ENCODE assay signal across 21 cellular contexts in the genomic region with DNA sequence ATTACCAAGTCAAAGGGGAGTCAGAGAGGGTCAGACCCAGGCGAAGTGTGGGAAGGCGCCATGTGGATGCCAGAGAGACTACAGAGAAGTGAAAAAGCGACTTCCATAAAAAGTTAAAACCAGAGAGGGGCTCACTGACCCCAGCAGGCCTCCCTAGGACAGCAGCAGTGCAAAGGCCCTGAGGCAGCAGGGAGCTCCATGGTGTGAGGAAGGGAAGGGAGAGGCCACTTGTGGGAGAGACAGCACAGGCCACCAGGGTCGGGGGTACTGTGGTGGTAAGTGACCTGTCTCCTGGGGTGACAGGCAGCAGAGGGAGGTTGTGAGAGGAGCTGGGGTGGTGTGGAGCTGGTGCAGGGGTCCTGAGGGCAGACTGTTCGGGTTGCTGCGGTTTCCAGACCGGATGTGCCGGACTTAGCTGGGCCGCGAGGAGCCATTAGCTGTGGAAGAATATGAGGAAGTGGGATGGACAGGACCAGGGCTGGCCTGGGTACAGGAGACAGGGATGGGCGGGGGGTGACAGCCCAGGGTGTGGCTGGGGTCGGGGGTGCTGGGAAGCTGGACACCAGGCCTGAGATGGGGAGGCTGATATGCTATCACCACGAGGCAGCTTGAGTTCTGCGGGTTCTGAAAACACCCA. TPM values are rescaled to one million over a fixed set of nuclear protein-coding genes. Genes with fewer than 3 reads are reported as not detected.
DNase-seq lines count a peak whose midpoint lies in the region; ATAC-seq and TF ChIP-seq lines count a peak whose summit lies in the region.
"Had no signal": no experiment of that assay in that cellular context is flagged by ENCODE, and none has a peak within 500 bp of the region (broad histone marks: within the 10 kb centered on the region; RNA-seq: fewer than 3 reads in every experiment).

No MANE protein-coding gene starts in this region.

- H3K9me3 ChIP-seq in HEK293 (ENCODE audit: control insufficient read depth, insufficient read depth, low read depth, low read length) (no peaks in the 10 kb centered on the region), osteoblast (ENCODE audit: low read depth, low read length) (no peaks in the 10 kb centered on the region)
- H3K9me3 ChIP-seq: gastrocnemius medialis, thyroid gland had no signal

- no peak for ATAC-seq in effector memory CD8-positive, alpha-beta T cell (replicated peaks)
- ATAC-seq in WTC11: no peak
- ATAC-seq: activated CD8-positive, alpha-beta T cell treated with anti-CD3 and anti-CD28 coated beads for 36 hours; gastrocnemius medialis; right cardiac atrium had no signal

- no peak for DNase-seq in activated naive CD4-positive, alpha-beta T cell treated with anti-CD3 and anti-CD28 coated beads, Interleukin-2, amount 10 ng/mL, durations not matched to agents 7 days and 5 days
- no peak for DNase-seq in activated naive CD4-positive, alpha-beta T cell treated with Interleukin-2 at 50 U/mL for 16 hours
- DNase-seq in effector memory CD8-positive, alpha-beta T cell: no peak
- DNase-seq in osteoblast (ENCODE audit: insufficient read length, low spot score, missing footprints): peak; percentile 59
- no peak for DNase-seq in WTC11 (ENCODE audit: low spot score)
- no peak for DNase-seq in NCI-H1092 (lab: John Stamatoyannopoulos, UW)
- no peak for DNase-seq in SW 1271 (lab: John Stamatoyannopoulos, UW)
- DNase-seq: activated CD8-positive, alpha-beta T cell treated with anti-CD3 and anti-CD28 coated beads for 36 hours; amygdala; caudate nucleus; dorsolateral prefrontal cortex; gastrocnemius medialis; NCI-H187; NCI-H82; nucleus accumbens; PC-3; right cardiac atrium; thyroid gland had no signal

- H3K27me3 ChIP-seq in osteoblast (ENCODE audit: insufficient read depth, low read length): no peaks in the 10 kb centered on the region
- H3K27me3 ChIP-seq: dorsolateral prefrontal cortex, gastrocnemius medialis, thyroid gland had no signal

- peaks cover 6% of the 10 kb centered on the region for H3K79me2 ChIP-seq in osteoblast (ENCODE audit: insufficient read depth, low read length)

- H2AFZ ChIP-seq in osteoblast (ENCODE audit: low read length): no peak overlapping the region

- no peaks in the 10 kb centered on the region for H3K27me3 Mint-ChIP-seq in activated naive CD4-positive, alpha-beta T cell treated with anti-CD3 and anti-CD28 coated beads, Interleukin-2, amount 10 ng/mL, durations not matched to agents 7 days and 5 days
- no peaks in the 10 kb centered on the region for H3K27me3 Mint-ChIP-seq in effector memory CD8-positive, alpha-beta T cell
- H3K27me3 Mint-ChIP-seq in WTC11 (ENCODE audit: low read depth): no peaks in the 10 kb centered on the region
- H3K27me3 Mint-ChIP-seq: activated CD8-positive, alpha-beta T cell treated with anti-CD3 and anti-CD28 coated beads for 36 hours had no signal

- TF ChIP-seq CTCF in HEK293 (tag by site-specific recombination; IDR thresholded peaks at IDR 0.05) (no peak), osteoblast (IDR thresholded peaks at IDR 0.05; ENCODE audit: extremely low read depth, low read depth, low read length) (no peak), WTC11 (IDR thresholded peaks at IDR 0.05) (no peak)

- POLR2A ChIA-PET in HEK293 (lab: Yijun Ruan, JAX) (interaction anchor here (0.6 to 1.6 kb wide), 4 partner anchors 20 to 114 kb away, joined by 3 to 4 read pairs (median 3); partner anchors contain the start of gene PSMD9), WTC11 (lab: Charles Lee) (interaction anchor here (1.2 to 1.4 kb wide), 2 partner anchors 31 to 252 kb away, joined by 3 read pairs; partner anchors contain the start of gene MLXIP)

- H3K4me1 Mint-ChIP-seq in activated naive CD4-positive, alpha-beta T cell treated with anti-CD3 and anti-CD28 coated beads, Interleukin-2, amount 10 ng/mL, durations not matched to agents 7 days and 5 days: no peaks in the 10 kb centered on the region
- peaks cover 12 to 20% of the 10 kb centered on the region in 2 donors for H3K4me1 Mint-ChIP-seq in effector memory CD8-positive, alpha-beta T cell (ENCODE audit: low read depth in 2 of 2)
- no peaks in the 10 kb centered on the region for H3K4me1 Mint-ChIP-seq in WTC11

- H3K27ac ChIP-seq in HEK293 (ENCODE audit: extremely low read depth, low read depth, low read length): no peak overlapping the region
- H3K27ac ChIP-seq in osteoblast (ENCODE audit: low read depth, low read length): no peak overlapping the region
- H3K27ac ChIP-seq: dorsolateral prefrontal cortex, gastrocnemius medialis, SK-N-MC, thyroid gland had no signal

- H3K4me1 ChIP-seq in HEK293 (ENCODE audit: control insufficient read depth, insufficient read depth, low read length) (no peaks in the 10 kb centered on the region), osteoblast (ENCODE audit: insufficient read depth, low read length) (no peaks in the 10 kb centered on the region)
- H3K4me1 ChIP-seq: gastrocnemius medialis, thyroid gland had no signal

- H3K4me3 ChIP-seq in HEK293 (ENCODE audit: low read depth, low read length) (no peak overlapping the region), osteoblast (ENCODE audit: insufficient read depth, low read length) (no peak overlapping the region)
- H3K4me3 ChIP-seq: dorsolateral prefrontal cortex, gastrocnemius medialis, SK-N-MC, thyroid gland had no signal

- H3K36me3 ChIP-seq in HEK293 (ENCODE audit: control insufficient read depth in 2 of 2, insufficient read depth in 1 of 2, low read length in 2 of 2) (peaks cover 22 to 78% of the 10 kb centered on the region in 2 experiments; a peak in 2 of 3 replicates), osteoblast (ENCODE audit: insufficient read depth, low read length) (peaks cover 71% of the 10 kb centered on the region)

- H3K36me3 Mint-ChIP-seq in activated naive CD4-positive, alpha-beta T cell treated with anti-CD3 and anti-CD28 coated beads, Interleukin-2, amount 10 ng/mL, durations not matched to agents 7 days and 5 days: peaks cover 44% of the 10 kb centered on the region
- H3K36me3 Mint-ChIP-seq in effector memory CD8-positive, alpha-beta T cell (ENCODE audit: insufficient read depth): peaks cover 79% of the 10 kb centered on the region
- H3K36me3 Mint-ChIP-seq in WTC11: peaks cover 16% of the 10 kb centered on the region

- H3K4me3 Mint-ChIP-seq in activated naive CD4-positive, alpha-beta T cell treated with anti-CD3 and anti-CD28 coated beads, Interleukin-2, amount 10 ng/mL, durations not matched to agents 7 days and 5 days: no peak overlapping the region
- H3K4me3 Mint-ChIP-seq in effector memory CD8-positive, alpha-beta T cell: no peak overlapping the region
- no peak overlapping the region for H3K4me3 Mint-ChIP-seq in WTC11
- H3K4me3 Mint-ChIP-seq: activated CD8-positive, alpha-beta T cell treated with anti-CD3 and anti-CD28 coated beads for 36 hours had no signal

- H3K4me2 ChIP-seq in osteoblast (ENCODE audit: insufficient read depth, low read length): no peak overlapping the region

- no peaks in the 10 kb centered on the region for H3K9me3 Mint-ChIP-seq in activated naive CD4-positive, alpha-beta T cell treated with anti-CD3 and anti-CD28 coated beads, Interleukin-2, amount 10 ng/mL, durations not matched to agents 7 days and 5 days
- H3K9me3 Mint-ChIP-seq in effector memory CD8-positive, alpha-beta T cell: no peaks in the 10 kb centered on the region
- no peaks in the 10 kb centered on the region for H3K9me3 Mint-ChIP-seq in WTC11
- H3K9me3 Mint-ChIP-seq: activated CD8-positive, alpha-beta T cell treated with anti-CD3 and anti-CD28 coated beads for 36 hours had no signal

- H3K27ac Mint-ChIP-seq in activated naive CD4-positive, alpha-beta T cell treated with anti-CD3 and anti-CD28 coated beads, Interleukin-2, amount 10 ng/mL, durations not matched to agents 7 days and 5 days: peak overlapping the region; percentile 49
- peak overlapping the region; percentile 12 to 95 for H3K27ac Mint-ChIP-seq in effector memory CD8-positive, alpha-beta T cell
- no peak overlapping the region for H3K27ac Mint-ChIP-seq in WTC11
- H3K27ac Mint-ChIP-seq: activated CD8-positive, alpha-beta T cell treated with anti-CD3 and anti-CD28 coated beads for 36 hours had no signal

- CTCF ChIA-PET in activated naive CD4-positive, alpha-beta T cell treated with anti-CD3 and anti-CD28 coated beads, Interleukin-2, amount 10 ng/mL, durations not matched to agents 7 days and 5 days (lab: Charles Lee): interaction anchor here (0.8 to 1.1 kb wide), 3 partner anchors 11 to 32 kb away, joined by 3 to 5 read pairs (median 4); no protein-coding TSS in a partner anchor
- CTCF ChIA-PET in HEK293 (lab: Yijun Ruan, JAX): interaction anchor here (0.6 to 3.9 kb wide), 5 partner anchors 15 to 34 kb away, joined by 3 to 23 read pairs (median 16); partner anchors contain the start of gene RHOF
- CTCF ChIA-PET in WTC11 (lab: Charles Lee): interaction anchor here (1.3 to 3.5 kb wide), 6 partner anchors 11 to 62 kb away, joined by 3 to 46 read pairs (median 7); partner anchors contain the start of genes PSMD9 and RHOF

- peaks cover 21% of the 10 kb centered on the region for H4K20me1 ChIP-seq in osteoblast (ENCODE audit: insufficient read depth, low read length)

TF ChIP-seq in WTC11, 78 proteins besides CTCF, POLR2A, EP300 and RAD21:
- TF ChIP-seq ZNF317 (CRISPR knock-in tag; IDR thresholded peaks at IDR 0.05; ENCODE audit: borderline replicate concordance, low read depth) (no peak), STAT6 (CRISPR knock-in tag; conservative IDR thresholded peaks at IDR 0.05; ENCODE audit: low read depth) (no peak), NFE2L1 (CRISPR knock-in tag; IDR thresholded peaks at IDR 0.05) (no peak)

RNA-seq across cellular contexts. Expression of gene SETD1B, which starts 22.6 kb away (rescaled TPM):
- total RNA-seq in osteoblast: 5.0 and 5.8 TPM in 2 replicates
- 18.0 to 19.5 TPM (median 18.4 TPM) in 3 replicates for total RNA-seq in WTC11 (2021)

RNA-seq across cellular contexts. Expression of gene HPD, which starts 32.2 kb away (rescaled TPM):
- under 0.01 TPM in 1 of 2 replicates, not detected in the other for total RNA-seq in osteoblast
- 0.39 to 0.48 TPM (median 0.44 TPM) in 3 replicates for total RNA-seq in WTC11 (2021)
- total RNA-seq: activated CD8-positive, alpha-beta T cell treated with anti-CD3 and anti-CD28 coated beads for 36 hours; Daoy; PC-3 had no signal

RNA-seq across cellular contexts. Expression of gene RHOF, which starts 32.9 kb away (rescaled TPM):
- total RNA-seq in osteoblast (6.2 and 8.3 TPM in 2 replicates), WTC11 (2021) (35.8 to 45.3 TPM (median 36.2 TPM) in 3 replicates)
